ENCODE assay signal across 1 cellular context in the genomic region with DNA sequence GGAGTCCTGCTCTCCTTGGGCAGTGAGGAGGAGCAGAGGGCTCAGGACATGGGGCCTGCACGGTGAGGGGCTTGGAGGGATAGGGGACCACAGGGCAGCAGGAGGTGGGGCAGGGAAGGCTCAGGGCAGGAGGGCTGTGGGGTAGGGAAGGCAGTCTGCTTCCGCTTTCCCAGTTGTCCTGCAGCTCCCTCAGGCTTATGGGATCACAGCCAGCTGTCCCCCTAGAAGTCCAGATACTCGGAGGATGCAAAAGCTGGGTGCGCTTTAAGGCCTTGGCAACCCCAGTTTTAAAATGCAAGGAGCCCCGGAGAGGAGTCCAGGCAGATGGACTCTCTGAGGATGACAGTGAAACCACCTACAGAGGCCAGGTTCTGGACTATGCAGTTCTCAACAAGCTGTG.
TF ChIP-seq lines count a peak whose summit lies in the region.

No MANE protein-coding gene starts in this region.

TF ChIP-seq in IMR-90, 13 proteins besides CTCF, POLR2A, EP300 and RAD21 (continued from another document):
- TF ChIP-seq, protein P1, sequence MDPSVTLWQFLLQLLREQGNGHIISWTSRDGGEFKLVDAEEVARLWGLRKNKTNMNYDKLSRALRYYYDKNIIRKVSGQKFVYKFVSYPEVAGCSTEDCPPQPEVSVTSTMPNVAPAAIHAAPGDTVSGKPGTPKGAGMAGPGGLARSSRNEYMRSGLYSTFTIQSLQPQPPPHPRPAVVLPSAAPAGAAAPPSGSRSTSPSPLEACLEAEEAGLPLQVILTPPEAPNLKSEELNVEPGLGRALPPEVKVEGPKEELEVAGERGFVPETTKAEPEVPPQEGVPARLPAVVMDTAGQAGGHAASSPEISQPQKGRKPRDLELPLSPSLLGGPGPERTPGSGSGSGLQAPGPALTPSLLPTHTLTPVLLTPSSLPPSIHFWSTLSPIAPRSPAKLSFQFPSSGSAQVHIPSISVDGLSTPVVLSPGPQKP (IDR thresholded peaks at IDR 0.05; ENCODE audit: borderline replicate concordance, low read depth, low read length) = no peak
- TF ChIP-seq MXI1 (IDR thresholded peaks at IDR 0.05; ENCODE audit: borderline replicate concordance, low read depth, low read length) (no peak), RCOR1 (IDR thresholded peaks at IDR 0.05; ENCODE audit: insufficient replicate concordance, low read length) (no peak), MAFK (IDR thresholded peaks at IDR 0.05; ENCODE audit: low read depth, low read length) (no peak), CHD1 (IDR thresholded peaks at IDR 0.05; ENCODE audit: low read depth, low read length) (no peak), MAZ (IDR thresholded peaks at IDR 0.05; ENCODE audit: borderline replicate concordance, low read depth, low read length) (no peak), NFE2L2 (IDR thresholded peaks at IDR 0.05; ENCODE audit: low read depth, low read length) (no peak), SMC3 (IDR thresholded peaks at IDR 0.05; ENCODE audit: low read depth, low read length) (no peak)
- TF ChIP-seq, protein P2, sequence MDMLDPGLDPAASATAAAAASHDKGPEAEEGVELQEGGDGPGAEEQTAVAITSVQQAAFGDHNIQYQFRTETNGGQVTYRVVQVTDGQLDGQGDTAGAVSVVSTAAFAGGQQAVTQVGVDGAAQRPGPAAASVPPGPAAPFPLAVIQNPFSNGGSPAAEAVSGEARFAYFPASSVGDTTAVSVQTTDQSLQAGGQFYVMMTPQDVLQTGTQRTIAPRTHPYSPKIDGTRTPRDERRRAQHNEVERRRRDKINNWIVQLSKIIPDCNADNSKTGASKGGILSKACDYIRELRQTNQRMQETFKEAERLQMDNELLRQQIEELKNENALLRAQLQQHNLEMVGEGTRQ (IDR thresholded peaks at IDR 0.05; ENCODE audit: low read depth, low read length) = no peak
